25 cellular contexts compared by ENCODE assay signal in genomic region chr4:184635381-184635780, GRCh38.
"Had no signal": no experiment of that assay in that cellular context is flagged by ENCODE, and none has a peak within 500 bp of the region (broad histone marks: within the 10 kb centered on the region; RNA-seq: fewer than 3 reads in every experiment).

No MANE protein-coding gene starts in this region.

- H3K27me3 ChIP-seq: Peyer's patch, SJCRH30 had no signal

- H3K4me2 ChIP-seq: SK-N-SH had no signal

- H3K27ac ChIP-seq: RWPE1, SJCRH30 had no signal

- H3K9ac ChIP-seq: SK-N-SH had no signal

- DNase-seq: activated CD4-positive, alpha-beta T cell treated with anti-CD3 and anti-CD28 coated beads for 4 hours; activated CD8-positive, alpha-beta memory T cell treated with anti-CD3 and anti-CD28 coated beads, Interleukin-2, amount 50 U/mL, for 4 hours; activated CD8-positive, alpha-beta T cell treated with anti-CD3 and anti-CD28 coated beads for 36 hours; activated gamma-delta T cell treated with Interleukin-2 at 50 U/mL for 16 hours; activated naive CD4-positive, alpha-beta T cell treated with anti-CD3 and anti-CD28 coated beads, Interleukin-2, amount 10 ng/mL, durations not matched to agents 7 days and 5 days; activated naive CD8-positive, alpha-beta T cell treated with anti-CD3 and anti-CD28 coated beads for 36 hours; activated T-cell treated with anti-CD3 and anti-CD28 coated beads, Interleukin-2, amount 50 U/mL, for 72 hours; anterior cingulate cortex; Karpas-422; MM.1S; NCI-H1105; NCI-H1436; NCI-H1694 treated with DMSO at 0.1 percent for 48 hours; NCI-H2029 treated with DMSO at 0.1 percent for 48 hours; NCI-H510A treated with DMSO at 0.1 percent for 48 hours; NCI-H69; NK-92 treated with Interleukin-12 subunit alpha and Interleukin-12 subunit beta, amount 100 ng/mL, for 24 hours; OCI-M1; Peyer's patch; Right ventricle myocardium superior; SJCRH30; SW 1271 had no signal

- ATAC-seq: activated CD4-positive, CD25-positive, alpha-beta regulatory T cell treated with anti-CD3 and anti-CD28 coated beads, Interleukin-2, amount 50 U/mL, for 24 hours; activated CD8-positive, alpha-beta T cell treated with anti-CD3 and anti-CD28 coated beads for 36 hours; activated T-cell treated with anti-CD3 and anti-CD28 coated beads, Interleukin-2, amount 50 U/mL, for 72 hours had no signal

- H3K9me3 ChIP-seq: Peyer's patch, SJCRH30, SK-N-SH had no signal

- H3K4me1 ChIP-seq: Peyer's patch, SJCRH30 had no signal

- H3K4me3 ChIP-seq: Peyer's patch, SJCRH30 had no signal
